ENCODE assay signal across 10 cellular contexts in genomic region chr7:9210114-9210513, GRCh38.
"Had no signal": no experiment of that assay in that cellular context is flagged by ENCODE, and none has a peak within 500 bp of the region (broad histone marks: within the 10 kb centered on the region; RNA-seq: fewer than 3 reads in every experiment).

No MANE protein-coding gene starts in this region.

- H3K27ac ChIP-seq: GM23248 had no signal

- FAIRE-seq: H1 had no signal

- H3K9me3 ChIP-seq: HAP-1 had no signal

- H2AFZ ChIP-seq: GM23248, GM23338 had no signal

- ATAC-seq: GM23338, HCT116 had no signal

- H3K4me2 ChIP-seq: GM23338 had no signal

- H3K4me3 ChIP-seq: GM23248, GM23338, HAP-1 had no signal

- H3K9ac ChIP-seq: GM23248 had no signal

- H3K36me3 ChIP-seq: HAP-1 had no signal

- DNase-seq: GM23248, GOT3, H7, H9, HCEC 1CT, HFFc6 had no signal

- H3K4me1 ChIP-seq: HAP-1 had no signal
